Comparison of ENCODE assay signal across 16 cellular contexts in the genomic region with DNA sequence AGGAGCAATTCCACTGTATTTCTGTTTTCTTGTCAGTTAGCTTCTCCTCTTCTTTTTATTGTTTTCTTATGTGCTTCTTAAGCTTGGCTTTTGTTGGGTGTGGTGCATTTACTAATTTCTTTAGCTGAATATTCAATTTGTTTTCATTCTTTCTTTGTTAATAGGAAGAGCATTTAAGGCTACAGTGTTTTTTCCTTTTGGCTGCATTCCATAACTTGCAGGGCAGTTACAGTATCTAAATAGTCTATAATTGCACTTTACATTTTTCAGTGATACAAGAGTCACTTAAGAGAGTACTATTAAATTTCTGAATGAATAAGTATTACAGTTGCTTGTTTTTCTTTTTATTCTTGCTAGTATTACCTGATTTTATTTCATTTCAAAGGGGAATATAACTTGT.
A peak's percentile ranks its signal among the peaks of the same experiment; 100 is the strongest.
DNase-seq lines count a peak whose midpoint lies in the region; ATAC-seq and TF ChIP-seq lines count a peak whose summit lies in the region.
"Had no signal": no experiment of that assay in that cellular context is flagged by ENCODE, and none has a peak within 500 bp of the region (broad histone marks: within the 10 kb centered on the region; RNA-seq: fewer than 3 reads in every experiment).

No MANE protein-coding gene starts in this region.

- no peak overlapping the region for H3K4me3 Mint-ChIP-seq in CD8-positive, alpha-beta T cell
- H3K4me3 Mint-ChIP-seq: CD4-positive, alpha-beta T cell had no signal

- H3K4me3 ChIP-seq in SK-N-SH (ENCODE audit: low read depth in 2 of 2, low read length in 1 of 2), result no peak overlapping the region
- H3K4me3 ChIP-seq in CD8-positive, alpha-beta T cell (ENCODE audit: low read depth, low read length), result no peak overlapping the region

- H3K9me3 ChIP-seq in SK-N-SH, result no peaks in the 10 kb centered on the region
- no peaks in the 10 kb centered on the region for H3K9me3 ChIP-seq in CD8-positive, alpha-beta T cell (ENCODE audit: low read length)

- no peak for ATAC-seq in GM21423 (IDR thresholded peaks at IDR 0.05; ENCODE audit: unreplicated experiment)
- no peak for ATAC-seq in CD8-positive, alpha-beta T cell
- ATAC-seq: HepG2, Panc1, Right ventricle myocardium inferior had no signal

- CTCF ChIA-PET in SK-N-SH (lab: Yijun Ruan, JAX), result no interaction called here
- CTCF ChIA-PET in CD8-positive, alpha-beta T cell (lab: Charles Lee), result no interaction called here

- TF ChIP-seq RAD21 in SK-N-SH (IDR thresholded peaks at IDR 0.05; ENCODE audit: low read length), result no peak

- H3K79me2 ChIP-seq in SK-N-SH (ENCODE audit: insufficient read depth), result no peaks in the 10 kb centered on the region

- H3K4me1 Mint-ChIP-seq in CD8-positive, alpha-beta T cell (ENCODE audit: low read depth), result no peaks in the 10 kb centered on the region

- peaks cover 0 to 2% of the 10 kb centered on the region in 2 experiments for H3K36me3 ChIP-seq in SK-N-SH (replicated peaks in 1 of 2; ENCODE audit: control insufficient read depth in 1 of 2, insufficient read depth in 2 of 2, low read length in 1 of 2)
- no peaks in the 10 kb centered on the region for H3K36me3 ChIP-seq in CD8-positive, alpha-beta T cell (ENCODE audit: insufficient read depth, low read length)

- H3K9me3 Mint-ChIP-seq in CD8-positive, alpha-beta T cell, result no peaks in the 10 kb centered on the region
- H3K9me3 Mint-ChIP-seq: CD4-positive, alpha-beta T cell had no signal

- no peak overlapping the region for H3K27ac Mint-ChIP-seq in CD8-positive, alpha-beta T cell
- H3K27ac Mint-ChIP-seq: CD4-positive, alpha-beta T cell had no signal

- H2AFZ ChIP-seq in SK-N-SH (ENCODE audit: low read depth), result peak overlapping the region; percentile 55; the same call in 1 of the 2 replicates

- H3K9me2 ChIP-seq in SK-N-SH, result no peaks in the 10 kb centered on the region

- H3K4me2 ChIP-seq in SK-N-SH, result no peak overlapping the region

- intact Hi-C loops in CD8-positive, alpha-beta T cell (cut with DNase I, micrococcal nuclease), result no loop called here

- H3K27me3 ChIP-seq in SK-N-SH (ENCODE audit: insufficient read depth), result no peaks in the 10 kb centered on the region
- H3K27me3 ChIP-seq in CD8-positive, alpha-beta T cell (ENCODE audit: insufficient read depth, low read length), result no peaks in the 10 kb centered on the region

- TF ChIP-seq CTCF in SK-N-SH (IDR thresholded peaks at IDR 0.05), result no peak
- no peak for TF ChIP-seq CTCF in CD8-positive, alpha-beta T cell (IDR thresholded peaks at IDR 0.05)

- H4K20me1 ChIP-seq in SK-N-SH (ENCODE audit: insufficient read depth), result no peaks in the 10 kb centered on the region

- peaks cover 4 to 9% of the 10 kb centered on the region in 2 experiments; a peak in 2 of 4 replicates for H3K4me1 ChIP-seq in SK-N-SH (ENCODE audit: control insufficient read depth in 1 of 2, insufficient read depth in 2 of 2, low read depth in 1 of 2, low read length in 1 of 2)
- H3K4me1 ChIP-seq in CD8-positive, alpha-beta T cell (ENCODE audit: insufficient read depth, low read length), result no peaks in the 10 kb centered on the region

- H3F3A ChIP-seq in SK-N-SH (replicated peaks; ENCODE audit: insufficient read depth), result peaks cover 3% of the 10 kb centered on the region

- H3K36me3 Mint-ChIP-seq in CD8-positive, alpha-beta T cell, result no peaks in the 10 kb centered on the region

- DNase-seq in GM04503 (ENCODE audit: low read depth) (peak; percentile 10), SK-N-SH (no peak), fibroblast of gingiva (ENCODE audit: low read depth) (peak; percentile 3), kidney tubule cell (ENCODE audit: low spot score) (no peak)
- DNase-seq in effector CD8-positive, alpha-beta T cell (lab: John Stamatoyannopoulos, UW), result no peak
- no peak for DNase-seq in CD8-positive, alpha-beta T cell
- DNase-seq: CD4-positive, alpha-beta T cell; DMS53; KBM-7; NCI-H1930; NCI-H2171; NCI-H69 had no signal

- POLR2A ChIA-PET in SK-N-SH (lab: Yijun Ruan, JAX), result no interaction called here
- POLR2A ChIA-PET in CD8-positive, alpha-beta T cell (lab: Charles Lee), result no interaction called here

- no peak overlapping the region for H3K9ac ChIP-seq in SK-N-SH

- no peaks in the 10 kb centered on the region for H3K27me3 Mint-ChIP-seq in CD8-positive, alpha-beta T cell (ENCODE audit: low read depth)
- H3K27me3 Mint-ChIP-seq: CD4-positive, alpha-beta T cell had no signal

- H3K27ac ChIP-seq in SK-N-SH (ENCODE audit: low read depth in 2 of 2, low read length in 1 of 2), result peak overlapping the region in 1 of 2 experiments; percentile 50; a peak in 3 of 4 replicates
- H3K27ac ChIP-seq in CD8-positive, alpha-beta T cell (ENCODE audit: low read depth, low read length), result no peak overlapping the region

- no peak for TF ChIP-seq EP300 in SK-N-SH (IDR thresholded peaks at IDR 0.05; ENCODE audit: borderline replicate concordance in 1 of 2, low read depth in 1 of 2, low read length in 1 of 2)

TF ChIP-seq in SK-N-SH, 30 proteins besides CTCF, POLR2A, EP300 and RAD21:
- TF ChIP-seq, protein P1, sequence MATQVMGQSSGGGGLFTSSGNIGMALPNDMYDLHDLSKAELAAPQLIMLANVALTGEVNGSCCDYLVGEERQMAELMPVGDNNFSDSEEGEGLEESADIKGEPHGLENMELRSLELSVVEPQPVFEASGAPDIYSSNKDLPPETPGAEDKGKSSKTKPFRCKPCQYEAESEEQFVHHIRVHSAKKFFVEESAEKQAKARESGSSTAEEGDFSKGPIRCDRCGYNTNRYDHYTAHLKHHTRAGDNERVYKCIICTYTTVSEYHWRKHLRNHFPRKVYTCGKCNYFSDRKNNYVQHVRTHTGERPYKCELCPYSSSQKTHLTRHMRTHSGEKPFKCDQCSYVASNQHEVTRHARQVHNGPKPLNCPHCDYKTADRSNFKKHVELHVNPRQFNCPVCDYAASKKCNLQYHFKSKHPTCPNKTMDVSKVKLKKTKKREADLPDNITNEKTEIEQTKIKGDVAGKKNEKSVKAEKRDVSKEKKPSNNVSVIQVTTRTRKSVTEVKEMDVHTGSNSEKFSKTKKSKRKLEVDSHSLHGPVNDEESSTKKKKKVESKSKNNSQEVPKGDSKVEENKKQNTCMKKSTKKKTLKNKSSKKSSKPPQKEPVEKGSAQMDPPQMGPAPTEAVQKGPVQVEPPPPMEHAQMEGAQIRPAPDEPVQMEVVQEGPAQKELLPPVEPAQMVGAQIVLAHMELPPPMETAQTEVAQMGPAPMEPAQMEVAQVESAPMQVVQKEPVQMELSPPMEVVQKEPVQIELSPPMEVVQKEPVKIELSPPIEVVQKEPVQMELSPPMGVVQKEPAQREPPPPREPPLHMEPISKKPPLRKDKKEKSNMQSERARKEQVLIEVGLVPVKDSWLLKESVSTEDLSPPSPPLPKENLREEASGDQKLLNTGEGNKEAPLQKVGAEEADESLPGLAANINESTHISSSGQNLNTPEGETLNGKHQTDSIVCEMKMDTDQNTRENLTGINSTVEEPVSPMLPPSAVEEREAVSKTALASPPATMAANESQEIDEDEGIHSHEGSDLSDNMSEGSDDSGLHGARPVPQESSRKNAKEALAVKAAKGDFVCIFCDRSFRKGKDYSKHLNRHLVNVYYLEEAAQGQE (IDR thresholded peaks at IDR 0.05; ENCODE audit: low read depth, low read length), result no peak
- TF ChIP-seq POLR2AphosphoS5 (IDR thresholded peaks at IDR 0.05; ENCODE audit: low read depth, low read length), result no peak

Comparison
In these comparisons a context has a peak if more than half of its experiments do, and no peak if none do; other contexts are left out.
1. DNase-seq: peak in GM04503 (single experiment) and fibroblast of gingiva (single experiment); none in SK-N-SH (single experiment), effector CD8-positive, alpha-beta T cell (single experiment), kidney tubule cell (single experiment) and CD8-positive, alpha-beta T cell (0 of 7).